14 cellular contexts compared by ENCODE assay signal in genomic region chr5:523658-524441, GRCh38.
A peak's percentile ranks its signal among the peaks of the same experiment; 100 is the strongest.
DNase-seq lines count a peak whose midpoint lies in the region; ATAC-seq and TF ChIP-seq lines count a peak whose summit lies in the region.
"Had no signal": no experiment of that assay in that cellular context is flagged by ENCODE, and none has a peak within 500 bp of the region (broad histone marks: within the 10 kb centered on the region; RNA-seq: fewer than 3 reads in every experiment).

No MANE protein-coding gene starts in this region.

- H3K27ac Mint-ChIP-seq in stimulated activated naive CD8-positive, alpha-beta T cell treated with anti-CD3 and anti-CD28 coated beads, Interleukin-15, amount 100 ng/mL, for 72 hours, result no peak overlapping the region
- no peak overlapping the region for H3K27ac Mint-ChIP-seq in nephron
- no peak overlapping the region for H3K27ac Mint-ChIP-seq in stimulated activated effector memory CD8-positive, alpha-beta T cell treated with anti-CD3 and anti-CD28 coated beads, Interleukin-12 subunit alpha, Interleukin-12 subunit beta, amount 100 ng/mL, for 72 hours
- H3K27ac Mint-ChIP-seq: activated CD4-positive, alpha-beta memory T cell treated with anti-CD3 and anti-CD28 coated beads for 36 hours; activated naive CD4-positive, alpha-beta T cell treated with anti-CD3 and anti-CD28 coated beads, Interleukin-2, amount 50 U/mL, for 24 hours; CD14-positive monocyte had no signal

- H3K4me3 ChIP-seq in coronary artery, result peak overlapping the region; percentile 63

- no peak for DNase-seq in stimulated activated naive CD8-positive, alpha-beta T cell treated with anti-CD3 and anti-CD28 coated beads, Interleukin-15, amount 100 ng/mL, for 72 hours
- no peak for DNase-seq in stimulated activated naive CD8-positive, alpha-beta T cell treated with anti-CD3 and anti-CD28 coated beads, Interleukin-15, Interleukin-2, amounts not matched to agents 100 U/mL and 50 U/mL, for 24 hours
- no peak for DNase-seq in coronary artery (ENCODE audit: low spot score)
- DNase-seq in stimulated activated effector memory CD8-positive, alpha-beta T cell treated with anti-CD3 and anti-CD28 coated beads, Interleukin-12 subunit alpha, Interleukin-12 subunit beta, amount 100 ng/mL, for 72 hours (ENCODE audit: low spot score in 2 of 2), result no peak
- no peak for DNase-seq in pons (ENCODE audit: low spot score)
- no peak for DNase-seq in NCI-H446 treated with DMSO at 0.1 percent for 48 hours (lab: John Stamatoyannopoulos, UW)
- DNase-seq in GM19238 (ENCODE audit: insufficient read length, low spot score), result no peak
- DNase-seq: activated CD4-positive, alpha-beta memory T cell treated with anti-CD3 and anti-CD28 coated beads for 36 hours; midbrain; T-helper 1 cell had no signal

- no peaks in the 10 kb centered on the region for H3K9me3 Mint-ChIP-seq in stimulated activated naive CD8-positive, alpha-beta T cell treated with anti-CD3 and anti-CD28 coated beads, Interleukin-15, amount 100 ng/mL, for 72 hours
- peaks cover 3% of the 10 kb centered on the region for H3K9me3 Mint-ChIP-seq in nephron
- H3K9me3 Mint-ChIP-seq in stimulated activated effector memory CD8-positive, alpha-beta T cell treated with anti-CD3 and anti-CD28 coated beads, Interleukin-12 subunit alpha, Interleukin-12 subunit beta, amount 100 ng/mL, for 72 hours, result no peaks in the 10 kb centered on the region
- H3K9me3 Mint-ChIP-seq: activated CD4-positive, alpha-beta memory T cell treated with anti-CD3 and anti-CD28 coated beads for 36 hours; activated naive CD4-positive, alpha-beta T cell treated with anti-CD3 and anti-CD28 coated beads, Interleukin-2, amount 50 U/mL, for 24 hours had no signal

- H3K4me3 Mint-ChIP-seq in stimulated activated naive CD8-positive, alpha-beta T cell treated with anti-CD3 and anti-CD28 coated beads, Interleukin-15, amount 100 ng/mL, for 72 hours, result peak overlapping the region; percentile 6 to 46
- H3K4me3 Mint-ChIP-seq in nephron, result peak overlapping the region; percentile 50 to 76 (median 59)
- no peak overlapping the region for H3K4me3 Mint-ChIP-seq in stimulated activated effector memory CD8-positive, alpha-beta T cell treated with anti-CD3 and anti-CD28 coated beads, Interleukin-12 subunit alpha, Interleukin-12 subunit beta, amount 100 ng/mL, for 72 hours
- H3K4me3 Mint-ChIP-seq: activated CD4-positive, alpha-beta memory T cell treated with anti-CD3 and anti-CD28 coated beads for 36 hours had no signal

- TF ChIP-seq CTCF in coronary artery (IDR thresholded peaks at IDR 0.05) (no peak), nephron (IDR thresholded peaks at IDR 0.05; ENCODE audit: unreplicated experiment in 3 of 3) (no peak)

- H3K36me3 Mint-ChIP-seq in nephron (ENCODE audit: low read depth), result no peaks in the 10 kb centered on the region
- no peaks in the 10 kb centered on the region for H3K36me3 Mint-ChIP-seq in stimulated activated effector memory CD8-positive, alpha-beta T cell treated with anti-CD3 and anti-CD28 coated beads, Interleukin-12 subunit alpha, Interleukin-12 subunit beta, amount 100 ng/mL, for 72 hours
- H3K36me3 Mint-ChIP-seq: activated CD4-positive, alpha-beta memory T cell treated with anti-CD3 and anti-CD28 coated beads for 36 hours; activated naive CD4-positive, alpha-beta T cell treated with anti-CD3 and anti-CD28 coated beads, Interleukin-2, amount 50 U/mL, for 24 hours had no signal

- ATAC-seq in stimulated activated naive CD8-positive, alpha-beta T cell treated with anti-CD3 and anti-CD28 coated beads, Interleukin-15, amount 100 ng/mL, for 72 hours, result no peak
- ATAC-seq in stimulated activated naive CD8-positive, alpha-beta T cell treated with anti-CD3 and anti-CD28 coated beads, Interleukin-15, Interleukin-2, amounts not matched to agents 100 U/mL and 50 U/mL, for 24 hours, result no peak
- ATAC-seq in stimulated activated effector memory CD8-positive, alpha-beta T cell treated with anti-CD3 and anti-CD28 coated beads, Interleukin-12 subunit alpha, Interleukin-12 subunit beta, amount 100 ng/mL, for 72 hours, result no peak

- peaks cover 66% of the 10 kb centered on the region for H3K27me3 Mint-ChIP-seq in stimulated activated naive CD8-positive, alpha-beta T cell treated with anti-CD3 and anti-CD28 coated beads, Interleukin-15, amount 100 ng/mL, for 72 hours
- H3K27me3 Mint-ChIP-seq in nephron (ENCODE audit: low read depth), result peaks cover 74% of the 10 kb centered on the region

- peaks cover 45% of the 10 kb centered on the region for H3K4me1 Mint-ChIP-seq in stimulated activated naive CD8-positive, alpha-beta T cell treated with anti-CD3 and anti-CD28 coated beads, Interleukin-15, amount 100 ng/mL, for 72 hours
- H3K4me1 Mint-ChIP-seq in nephron, result peaks cover 14% of the 10 kb centered on the region
- peaks cover 23% of the 10 kb centered on the region for H3K4me1 Mint-ChIP-seq in stimulated activated effector memory CD8-positive, alpha-beta T cell treated with anti-CD3 and anti-CD28 coated beads, Interleukin-12 subunit alpha, Interleukin-12 subunit beta, amount 100 ng/mL, for 72 hours

- no peak overlapping the region for H3K27ac ChIP-seq in coronary artery
- H3K27ac ChIP-seq: skin epidermis had no signal
